18 cellular contexts compared by ENCODE assay signal in genomic region chr10:75967491-75967890, GRCh38.
DNase-seq lines count a peak whose midpoint lies in the region; ATAC-seq and TF ChIP-seq lines count a peak whose summit lies in the region.
"Had no signal": no experiment of that assay in that cellular context is flagged by ENCODE, and none has a peak within 500 bp of the region (broad histone marks: within the 10 kb centered on the region; RNA-seq: fewer than 3 reads in every experiment).

No MANE protein-coding gene starts in this region.

- no peaks in the 10 kb centered on the region for H3K36me3 Mint-ChIP-seq in glutamatergic neuron (ENCODE audit: unreplicated experiment)
- no peaks in the 10 kb centered on the region for H3K36me3 Mint-ChIP-seq in neural progenitor cell
- no peaks in the 10 kb centered on the region for H3K36me3 Mint-ChIP-seq in Calu3 (ENCODE audit: insufficient read depth, unreplicated experiment)

- no peak for ATAC-seq in HG02870 (IDR thresholded peaks at IDR 0.05; ENCODE audit: unreplicated experiment)
- ATAC-seq: SK-N-SH treated with all-trans-retinoic acid at 6 μM for 48 hours had no signal

- H3K9me3 Mint-ChIP-seq in glutamatergic neuron (ENCODE audit: unreplicated experiment) = no peaks in the 10 kb centered on the region
- peaks cover 3% of the 10 kb centered on the region for H3K9me3 Mint-ChIP-seq in neural progenitor cell
- H3K9me3 Mint-ChIP-seq in Calu3 (ENCODE audit: low read depth, unreplicated experiment) = no peaks in the 10 kb centered on the region
- H3K9me3 Mint-ChIP-seq: CD14-positive monocyte had no signal

- intact Hi-C loops in Calu3 (cut with micrococcal nuclease; ENCODE audit: unreplicated experiment) = no loop called here

- no peaks in the 10 kb centered on the region for H3K27me3 ChIP-seq in H7 (ENCODE audit: control insufficient read depth, insufficient read depth, low read length)
- H3K27me3 ChIP-seq in neural progenitor cell = no peaks in the 10 kb centered on the region
- H3K27me3 ChIP-seq: Peyer's patch had no signal

- no peak for TF ChIP-seq CTCF in glutamatergic neuron (IDR thresholded peaks at IDR 0.05; ENCODE audit: partially characterized antibody, unreplicated experiment)
- no peak for TF ChIP-seq CTCF in neural progenitor cell (IDR thresholded peaks at IDR 0.05)
- TF ChIP-seq CTCF in Calu3 (IDR thresholded peaks at IDR 0.05; ENCODE audit: unreplicated experiment) = no peak

- no peak overlapping the region for H3K4me3 Mint-ChIP-seq in glutamatergic neuron (ENCODE audit: unreplicated experiment)
- peak overlapping the region; percentile 14 for H3K4me3 Mint-ChIP-seq in neural progenitor cell
- no peak overlapping the region for H3K4me3 Mint-ChIP-seq in Calu3 (ENCODE audit: low read depth, unreplicated experiment)
- H3K4me3 Mint-ChIP-seq: CD14-positive monocyte had no signal

- H3K27ac ChIP-seq in neural progenitor cell = no peak overlapping the region
- H3K27ac ChIP-seq: Peyer's patch had no signal

- H4K20me1 ChIP-seq in neural progenitor cell (ENCODE audit: low read depth) = no peaks in the 10 kb centered on the region

- H3K79me2 ChIP-seq in neural progenitor cell (ENCODE audit: low read depth) = no peaks in the 10 kb centered on the region

- H3K4me1 ChIP-seq in neural progenitor cell = peaks cover 14% of the 10 kb centered on the region
- H3K4me1 ChIP-seq: HAP-1, Peyer's patch had no signal

- H3K36me3 ChIP-seq in H7 (replicated peaks; ENCODE audit: control insufficient read depth, insufficient read depth, low read length) = no peaks in the 10 kb centered on the region
- H3K36me3 ChIP-seq in neural progenitor cell = no peaks in the 10 kb centered on the region
- H3K36me3 ChIP-seq: HAP-1, Peyer's patch had no signal

- peak overlapping the region; percentile 71 for H2AFZ ChIP-seq in neural progenitor cell (replicated peaks)

- H3K4me1 Mint-ChIP-seq in glutamatergic neuron (ENCODE audit: low read depth, unreplicated experiment) (peaks cover 2% of the 10 kb centered on the region), neural progenitor cell (peaks cover 25% of the 10 kb centered on the region), Calu3 (ENCODE audit: low read depth, unreplicated experiment) (no peaks in the 10 kb centered on the region)

- H3K27me3 Mint-ChIP-seq in glutamatergic neuron (ENCODE audit: unreplicated experiment) = no peaks in the 10 kb centered on the region
- peaks cover 4% of the 10 kb centered on the region for H3K27me3 Mint-ChIP-seq in neural progenitor cell (ENCODE audit: insufficient read depth, low read depth)
- H3K27me3 Mint-ChIP-seq in Calu3 (ENCODE audit: unreplicated experiment) = no peaks in the 10 kb centered on the region

- H3K9ac ChIP-seq in neural progenitor cell = no peak overlapping the region

- H3K4me2 ChIP-seq in neural progenitor cell = peak overlapping the region; percentile 51

- no peaks in the 10 kb centered on the region for H3K9me3 ChIP-seq in neural progenitor cell (ENCODE audit: low read depth)
- H3K9me3 ChIP-seq: HAP-1, Peyer's patch had no signal

- no peaks in the 10 kb centered on the region for H3F3A ChIP-seq in neural progenitor cell (ENCODE audit: low read depth)

- DNase-seq in H7 = peak; percentile 61
- DNase-seq in NCI-H2227 (lab: John Stamatoyannopoulos, UW; ENCODE audit: unreplicated experiment) = peak; percentile 27
- DNase-seq in glutamatergic neuron = peak; percentile 22
- DNase-seq in neural progenitor cell (ENCODE audit: low spot score) = peak; percentile 28
- DNase-seq in T-helper 2 cell = no peak
- no peak for DNase-seq in Calu3
- DNase-seq: DMS79 treated with DMSO at 0.1 percent for 48 hours, GDM1, IMR-90, NCI-H1436, NCI-H446 treated with DMSO at 0.1 percent for 48 hours, NCI-H774, Peyer's patch, Right ventricle myocardium superior had no signal

- BruUV-seq in Calu3 (replicated peaks; lab: Mats Ljungman, UMichigan) = no TSS peak

- H3K27ac Mint-ChIP-seq in glutamatergic neuron (ENCODE audit: unreplicated experiment) (no peak overlapping the region), neural progenitor cell (peak overlapping the region; percentile 38), Calu3 (ENCODE audit: unreplicated experiment) (no peak overlapping the region)
- H3K27ac Mint-ChIP-seq: CD14-positive monocyte had no signal

- H3K4me3 ChIP-seq in H7 (ENCODE audit: insufficient read depth, low read depth, low read length) (no peak overlapping the region), neural progenitor cell (no peak overlapping the region)
- H3K4me3 ChIP-seq: HAP-1, Peyer's patch had no signal

- CTCF ChIA-PET in Calu3 (lab: Charles Lee) = no interaction called here

Comparison
In these comparisons a context has a peak if more than half of its experiments do, and no peak if none do; other contexts are left out.
1. DNase-seq: peak in H7 (single experiment), NCI-H2227 (single experiment), glutamatergic neuron (single experiment) and neural progenitor cell (single experiment); none in T-helper 2 cell (0 of 5) and Calu3 (single experiment).